ENCODE assay signal across 16 cellular contexts in genomic region chr3:150015906-150016305, GRCh38. TPM values are rescaled to one million over a fixed set of nuclear protein-coding genes. Genes with fewer than 3 reads are reported as not detected.
DNase-seq lines count a peak whose midpoint lies in the region; ATAC-seq lines count a peak whose summit lies in the region.
"Had no signal": no experiment of that assay in that cellular context is flagged by ENCODE, and none has a peak within 500 bp of the region (broad histone marks: within the 10 kb centered on the region; RNA-seq: fewer than 3 reads in every experiment).

No MANE protein-coding gene starts in this region.

- no peaks in the 10 kb centered on the region for H3K9me3 ChIP-seq in GM23248 (ENCODE audit: low read depth)
- H3K9me3 ChIP-seq in neuronal stem cell (replicated peaks in 1 of 2; ENCODE audit: control insufficient read depth in 2 of 2, insufficient read depth in 1 of 2, low read depth in 1 of 2, low read length in 2 of 2), result no peaks in the 10 kb centered on the region
- H3K9me3 ChIP-seq: MG63 had no signal

- no peak overlapping the region for H4K91ac ChIP-seq in neuronal stem cell (ENCODE audit: low read depth, low read length, poor library complexity)

- no peak overlapping the region for H3K4me2 ChIP-seq in GM23248 (ENCODE audit: unreplicated experiment)
- H3K4me2 ChIP-seq in neuronal stem cell (ENCODE audit: insufficient read depth, low read length, poor library complexity, severe bottlenecking), result no peak overlapping the region
- H3K4me2 ChIP-seq: GM23338, KMS-11 had no signal

- H3K4me1 ChIP-seq in GM23248 (ENCODE audit: insufficient read depth), result peaks cover 3% of the 10 kb centered on the region
- peaks cover 0 to 8% of the 10 kb centered on the region in 2 donors for H3K4me1 ChIP-seq in neuronal stem cell (ENCODE audit: control insufficient read depth in 2 of 2, insufficient read depth in 1 of 2, low read depth in 1 of 2, low read length in 2 of 2)

- H4K20me1 ChIP-seq in GM23248 (ENCODE audit: insufficient read depth), result no peaks in the 10 kb centered on the region

- no peaks in the 10 kb centered on the region for H3K9me2 ChIP-seq in GM23248 (ENCODE audit: insufficient read depth)

- no peak overlapping the region for H3K9ac ChIP-seq in GM23248
- no peak overlapping the region for H3K9ac ChIP-seq in neuronal stem cell (ENCODE audit: low read depth, low read length, poor library complexity)
- H3K9ac ChIP-seq: KMS-11 had no signal

- ATAC-seq in HG02970 (IDR thresholded peaks at IDR 0.05; ENCODE audit: low FRiP score, unreplicated experiment), result no peak
- ATAC-seq: GM23338 had no signal

- no peak overlapping the region for H3K18ac ChIP-seq in neuronal stem cell (ENCODE audit: low read length)

- in situ Hi-C loops in GM23248 (cut with MboI), result no loop called here

- no peaks in the 10 kb centered on the region for H3K79me2 ChIP-seq in GM23248 (ENCODE audit: insufficient read depth)

- no peak overlapping the region for H3K23ac ChIP-seq in neuronal stem cell (ENCODE audit: low read depth, low read length, poor library complexity)

- no peak overlapping the region for H2BK5ac ChIP-seq in neuronal stem cell (ENCODE audit: low read length)

- no peak overlapping the region for H2AFZ ChIP-seq in GM23248
- peak overlapping the region; percentile 79 for H2AFZ ChIP-seq in neuronal stem cell (ENCODE audit: low read length)
- H2AFZ ChIP-seq: GM23338 had no signal

- DNase-seq in GM23248, result peak; percentile 24
- DNase-seq in amniotic epithelial cell (ENCODE audit: low read depth), result peak; percentile 44
- peak; percentile 48 for DNase-seq in globus pallidus (ENCODE audit: low spot score)
- no peak for DNase-seq in neuronal stem cell (ENCODE audit: low spot score)
- DNase-seq in cardiac septum (ENCODE audit: low spot score), result no peak
- no peak for DNase-seq in activated CD8-positive, alpha-beta memory T cell treated with anti-CD3 and anti-CD28 coated beads, Interleukin-2, amount 50 U/mL, for 4 hours
- DNase-seq: AML-193; Calu3; CD4-positive, alpha-beta T cell; MG63; NCI-H1105 treated with DMSO at 0.1 percent for 48 hours; NCI-H2029 treated with DMSO at 0.1 percent for 48 hours; NCI-H526 had no signal

- H3K14ac ChIP-seq in neuronal stem cell (ENCODE audit: low read length), result no peak overlapping the region

- no peak overlapping the region for H2BK12ac ChIP-seq in neuronal stem cell (ENCODE audit: low read length)

- peaks cover 8% of the 10 kb centered on the region for H3F3A ChIP-seq in GM23248 (ENCODE audit: insufficient read depth)

- H2BK15ac ChIP-seq in neuronal stem cell (ENCODE audit: low read length), result no peak overlapping the region

- no peak overlapping the region for H2BK120ac ChIP-seq in neuronal stem cell (ENCODE audit: low read depth, low read length)

- no peak overlapping the region for H4K8ac ChIP-seq in neuronal stem cell (ENCODE audit: low read depth, low read length)

- H2AK5ac ChIP-seq in neuronal stem cell (ENCODE audit: low read depth, low read length), result no peak overlapping the region

- no peak overlapping the region for H3K27ac ChIP-seq in GM23248
- H3K27ac ChIP-seq in neuronal stem cell (replicated peaks; ENCODE audit: low read length), result no peak overlapping the region
- H3K27ac ChIP-seq: KMS-11 had no signal

- H3K4me3 ChIP-seq in GM23248 (no peak overlapping the region), neuronal stem cell (ENCODE audit: low read length in 2 of 2) (no peak overlapping the region)
- H3K4me3 ChIP-seq: GM23338, MG63 had no signal

- H3K4ac ChIP-seq in neuronal stem cell (ENCODE audit: low read length), result no peak overlapping the region

- intact Hi-C loops in cardiac septum (cut with DNase I), result no loop called here

- no peaks in the 10 kb centered on the region for H3K27me3 ChIP-seq in GM23248 (replicated peaks; ENCODE audit: insufficient read depth)
- no peaks in the 10 kb centered on the region for H3K27me3 ChIP-seq in neuronal stem cell (ENCODE audit: control insufficient read depth in 3 of 3, insufficient read depth in 3 of 3, low read depth in 1 of 3, low read length in 3 of 3)
- H3K27me3 ChIP-seq: MG63 had no signal

- no peaks in the 10 kb centered on the region for H3K79me1 ChIP-seq in neuronal stem cell (ENCODE audit: low read depth, low read length)

- H3K36me3 ChIP-seq in GM23248 (ENCODE audit: low read depth), result no peaks in the 10 kb centered on the region
- no peaks in the 10 kb centered on the region for H3K36me3 ChIP-seq in neuronal stem cell (replicated peaks in 1 of 2; ENCODE audit: control insufficient read depth in 2 of 2, insufficient read depth in 2 of 2, low read length in 2 of 2)
- H3K36me3 ChIP-seq: MG63 had no signal

- 24 to 30% methylated on average over 3 of the region's 3 CpGs for WGBS in GM23248 (ENCODE audit: low coverage in 1 of 2, low lambda C conversion rate in 2 of 2, missing lambda C conversion rate in 2 of 2), 2 experiments
- no CpG with 5 or more reads among the region's 3 CpGs for WGBS in neuronal stem cell (ENCODE audit: extremely low coverage in 2 of 2, insufficient read length in 2 of 2, insufficient replicate concordance in 1 of 2), 2 donors

RNA-seq across cellular contexts. Expression of gene PFN2, which starts 45.2 kb away (rescaled TPM):
- total RNA-seq in GM23248 (2014; rRNA removed; shearing (Covaris generic)), result 174 and 224 TPM in 2 replicates
- polyA plus RNA-seq in GM23248 (2016; fragmentation: Nextera tagmentation; extraction: Ambion mirVana), result 246 and 253 TPM in 2 replicates
- 333 TPM for polyA plus RNA-seq in neuronal stem cell (2013, experiment 1 of 2)
- polyA plus RNA-seq in neuronal stem cell (2013, experiment 2 of 2), result 324 TPM
- total RNA-seq in cardiac septum, result 84.8 TPM

Comparison
In these comparisons a context has a peak if more than half of its experiments do, and no peak if none do; other contexts are left out.
1. DNase-seq: peak in GM23248 (single experiment), amniotic epithelial cell (single experiment) and globus pallidus (single experiment); none in neuronal stem cell (single experiment), cardiac septum (single experiment) and activated CD8-positive, alpha-beta memory T cell treated with anti-CD3 and anti-CD28 coated beads, Interleukin-2, amount 50 U/mL, for 4 hours (single experiment).